ENCODE assay signal across 1 cellular context in genomic region chr6:28648035-28648877, GRCh38.
TF ChIP-seq lines count a peak whose summit lies in the region.

No MANE protein-coding gene starts in this region.

TF ChIP-seq in HepG2, 621 proteins besides CTCF, POLR2A, EP300 and RAD21 (continued from another document and continues in another):
- TF ChIP-seq, protein P1, sequence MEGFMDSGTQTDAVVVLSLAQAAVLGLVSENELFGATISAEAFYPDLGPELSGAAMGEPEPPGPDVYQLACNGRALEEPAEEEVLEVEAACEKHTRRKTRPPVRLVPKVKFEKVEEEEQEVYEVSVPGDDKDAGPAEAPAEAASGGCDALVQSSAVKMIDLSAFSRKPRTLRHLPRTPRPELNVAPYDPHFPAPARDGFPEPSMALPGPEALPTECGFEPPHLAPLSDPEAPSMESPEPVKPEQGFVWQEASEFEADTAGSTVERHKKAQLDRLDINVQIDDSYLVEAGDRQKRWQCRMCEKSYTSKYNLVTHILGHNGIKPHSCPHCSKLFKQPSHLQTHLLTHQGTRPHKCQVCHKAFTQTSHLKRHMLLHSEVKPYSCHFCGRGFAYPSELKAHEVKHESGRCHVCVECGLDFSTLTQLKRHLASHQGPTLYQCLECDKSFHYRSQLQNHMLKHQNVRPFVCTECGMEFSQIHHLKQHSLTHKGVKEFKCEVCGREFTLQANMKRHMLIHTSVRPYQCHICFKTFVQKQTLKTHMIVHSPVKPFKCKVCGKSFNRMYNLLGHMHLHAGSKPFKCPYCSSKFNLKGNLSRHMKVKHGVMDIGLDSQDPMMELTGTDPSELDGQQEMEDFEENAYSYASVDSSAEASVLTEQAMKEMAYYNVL (CRISPR knock-in tag; IDR thresholded peaks at IDR 0.05; ENCODE audit: borderline replicate concordance), result no peak
- TF ChIP-seq, protein P2, sequence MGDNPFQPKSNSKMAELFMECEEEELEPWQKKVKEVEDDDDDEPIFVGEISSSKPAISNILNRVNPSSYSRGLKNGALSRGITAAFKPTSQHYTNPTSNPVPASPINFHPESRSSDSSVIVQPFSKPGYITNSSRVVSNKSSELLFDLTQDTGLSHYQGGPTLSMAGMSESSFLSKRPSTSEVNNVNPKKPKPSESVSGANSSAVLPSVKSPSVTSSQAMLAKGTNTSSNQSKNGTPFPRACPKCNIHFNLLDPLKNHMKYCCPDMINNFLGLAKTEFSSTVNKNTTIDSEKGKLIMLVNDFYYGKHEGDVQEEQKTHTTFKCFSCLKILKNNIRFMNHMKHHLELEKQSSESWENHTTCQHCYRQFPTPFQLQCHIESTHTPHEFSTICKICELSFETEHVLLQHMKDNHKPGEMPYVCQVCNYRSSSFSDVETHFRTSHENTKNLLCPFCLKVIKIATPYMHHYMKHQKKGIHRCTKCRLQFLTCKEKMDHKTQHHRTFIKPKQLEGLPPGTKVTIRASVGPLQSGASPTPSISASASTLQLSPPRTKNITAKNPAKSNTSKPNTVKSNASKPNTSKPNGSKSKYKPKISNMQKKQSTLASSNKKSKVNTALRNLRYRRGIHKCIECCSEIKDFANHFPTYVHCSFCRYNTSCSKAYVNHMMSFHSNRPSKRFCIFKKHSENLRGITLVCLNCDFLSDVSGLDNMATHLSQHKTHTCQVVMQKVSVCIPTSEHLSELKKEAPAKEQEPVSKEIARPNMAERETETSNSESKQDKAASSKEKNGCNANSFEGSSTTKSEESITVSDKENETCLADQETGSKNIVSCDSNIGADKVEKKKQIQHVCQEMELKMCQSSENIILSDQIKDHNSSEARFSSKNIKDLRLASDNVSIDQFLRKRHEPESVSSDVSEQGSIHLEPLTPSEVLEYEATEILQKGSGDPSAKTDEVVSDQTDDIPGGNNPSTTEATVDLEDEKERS (CRISPR knock-in tag; IDR thresholded peaks at IDR 0.05), result 0 out of 2 replicates have a peak, but pooled peaks have one; percentile 65
- TF ChIP-seq ARID4A (CRISPR knock-in tag; IDR thresholded peaks at IDR 0.05; ENCODE audit: borderline replicate concordance) (peak; percentile 40; the same call in 1 of the 2 replicates), MATR3 (CRISPR knock-in tag; IDR thresholded peaks at IDR 0.05) (no peak), USF2 (IDR thresholded peaks at IDR 0.05; ENCODE audit: low read depth, low read length) (no peak), USF2 (CRISPR knock-in tag; IDR thresholded peaks at IDR 0.05; ENCODE audit: borderline replicate concordance) (no peak), ZNF552 (CRISPR knock-in tag; IDR thresholded peaks at IDR 0.05; ENCODE audit: borderline replicate concordance) (0 out of 2 replicates have a peak, but pooled peaks have one; percentile 20), ZNF235 (CRISPR knock-in tag; IDR thresholded peaks at IDR 0.05; ENCODE audit: borderline replicate concordance) (no peak), MED13 (CRISPR knock-in tag; IDR thresholded peaks at IDR 0.05) (no peak), TCF12 (IDR thresholded peaks at IDR 0.05) (no peak), TCF12 (CRISPR knock-in tag; IDR thresholded peaks at IDR 0.05) (no peak; the same call in 1 of the 2 replicates), TEAD2 (CRISPR knock-in tag; IDR thresholded peaks at IDR 0.05) (no peak), THAP8 (CRISPR knock-in tag; IDR thresholded peaks at IDR 0.05; ENCODE audit: borderline replicate concordance) (no peak), SMAD3 (CRISPR knock-in tag; IDR thresholded peaks at IDR 0.05) (no peak), KDM5B (CRISPR knock-in tag; IDR thresholded peaks at IDR 0.05; ENCODE audit: borderline replicate concordance) (0 out of 2 replicates have a peak, but pooled peaks have one; percentile 43), ELK4 (CRISPR knock-in tag; IDR thresholded peaks at IDR 0.05; ENCODE audit: borderline replicate concordance) (no peak), ZNF30 (CRISPR knock-in tag; IDR thresholded peaks at IDR 0.05) (no peak), RFX5 (IDR thresholded peaks at IDR 0.05; ENCODE audit: low read depth, low read length) (no peak), TBP (CRISPR knock-in tag; IDR thresholded peaks at IDR 0.05) (no peak), ZNF20 (CRISPR knock-in tag; IDR thresholded peaks at IDR 0.05) (no peak), PRPF4 (IDR thresholded peaks at IDR 0.05; ENCODE audit: low read depth, low read length, poor library complexity, severe bottlenecking) (peak; percentile 93), SRSF4 (IDR thresholded peaks at IDR 0.05; ENCODE audit: low read depth, low read length, poor library complexity, severe bottlenecking) (no peak), ZNF749 (CRISPR knock-in tag; IDR thresholded peaks at IDR 0.05; ENCODE audit: borderline replicate concordance) (0 out of 2 replicates have a peak, but pooled peaks have one; percentile 43), GLI4 (CRISPR knock-in tag; IDR thresholded peaks at IDR 0.05; ENCODE audit: borderline replicate concordance) (no peak), ZFP82 (CRISPR knock-in tag; IDR thresholded peaks at IDR 0.05; ENCODE audit: borderline replicate concordance) (no peak), ATF4 (CRISPR knock-in tag; IDR thresholded peaks at IDR 0.05) (peak in 1 of 2 experiments; percentile 60; a peak in 1 of 4 replicates), ZNF331 (CRISPR knock-in tag; IDR thresholded peaks at IDR 0.05) (peak; percentile 79), ZNF678 (CRISPR knock-in tag; IDR thresholded peaks at IDR 0.05) (no peak), HOXA3 (CRISPR knock-in tag; IDR thresholded peaks at IDR 0.05) (peak; percentile 60), ZNF362 (CRISPR knock-in tag; IDR thresholded peaks at IDR 0.05; ENCODE audit: borderline replicate concordance) (peak; percentile 88), FOXK2 (IDR thresholded peaks at IDR 0.05) (no peak), MNT (IDR thresholded peaks at IDR 0.05) (no peak), PHF20 (CRISPR knock-in tag; IDR thresholded peaks at IDR 0.05) (no peak), PHF21A (CRISPR knock-in tag; IDR thresholded peaks at IDR 0.05) (no peak; the same call in 1 of the 2 replicates), ZNF615 (CRISPR knock-in tag; IDR thresholded peaks at IDR 0.05; ENCODE audit: borderline replicate concordance) (no peak)
- TF ChIP-seq, protein P3, sequence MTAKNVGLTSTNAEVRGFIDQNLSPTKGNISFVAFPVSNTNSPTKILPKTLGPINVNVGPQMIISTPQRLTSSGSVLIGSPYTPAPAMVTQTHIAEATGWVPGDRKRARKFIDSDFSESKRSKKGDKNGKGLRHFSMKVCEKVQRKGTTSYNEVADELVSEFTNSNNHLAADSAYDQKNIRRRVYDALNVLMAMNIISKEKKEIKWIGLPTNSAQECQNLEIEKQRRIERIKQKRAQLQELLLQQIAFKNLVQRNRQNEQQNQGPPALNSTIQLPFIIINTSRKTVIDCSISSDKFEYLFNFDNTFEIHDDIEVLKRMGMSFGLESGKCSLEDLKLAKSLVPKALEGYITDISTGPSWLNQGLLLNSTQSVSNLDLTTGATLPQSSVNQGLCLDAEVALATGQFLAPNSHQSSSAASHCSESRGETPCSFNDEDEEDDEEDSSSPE (CRISPR knock-in tag; IDR thresholded peaks at IDR 0.05), result 0 out of 2 replicates have a peak, but pooled peaks have one; percentile 9
- TF ChIP-seq, protein P4, sequence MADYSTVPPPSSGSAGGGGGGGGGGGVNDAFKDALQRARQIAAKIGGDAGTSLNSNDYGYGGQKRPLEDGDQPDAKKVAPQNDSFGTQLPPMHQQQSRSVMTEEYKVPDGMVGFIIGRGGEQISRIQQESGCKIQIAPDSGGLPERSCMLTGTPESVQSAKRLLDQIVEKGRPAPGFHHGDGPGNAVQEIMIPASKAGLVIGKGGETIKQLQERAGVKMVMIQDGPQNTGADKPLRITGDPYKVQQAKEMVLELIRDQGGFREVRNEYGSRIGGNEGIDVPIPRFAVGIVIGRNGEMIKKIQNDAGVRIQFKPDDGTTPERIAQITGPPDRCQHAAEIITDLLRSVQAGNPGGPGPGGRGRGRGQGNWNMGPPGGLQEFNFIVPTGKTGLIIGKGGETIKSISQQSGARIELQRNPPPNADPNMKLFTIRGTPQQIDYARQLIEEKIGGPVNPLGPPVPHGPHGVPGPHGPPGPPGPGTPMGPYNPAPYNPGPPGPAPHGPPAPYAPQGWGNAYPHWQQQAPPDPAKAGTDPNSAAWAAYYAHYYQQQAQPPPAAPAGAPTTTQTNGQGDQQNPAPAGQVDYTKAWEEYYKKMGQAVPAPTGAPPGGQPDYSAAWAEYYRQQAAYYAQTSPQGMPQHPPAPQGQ (CRISPR knock-in tag; IDR thresholded peaks at IDR 0.05; ENCODE audit: borderline replicate concordance), result no peak
- TF ChIP-seq, protein P5, sequence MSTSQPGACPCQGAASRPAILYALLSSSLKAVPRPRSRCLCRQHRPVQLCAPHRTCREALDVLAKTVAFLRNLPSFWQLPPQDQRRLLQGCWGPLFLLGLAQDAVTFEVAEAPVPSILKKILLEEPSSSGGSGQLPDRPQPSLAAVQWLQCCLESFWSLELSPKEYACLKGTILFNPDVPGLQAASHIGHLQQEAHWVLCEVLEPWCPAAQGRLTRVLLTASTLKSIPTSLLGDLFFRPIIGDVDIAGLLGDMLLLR (CRISPR knock-in tag; IDR thresholded peaks at IDR 0.05), result no peak
